13 cellular contexts compared by ENCODE assay signal in genomic region chr11:119258180-119258579, GRCh38. TPM values are rescaled to one million over a fixed set of nuclear protein-coding genes. Genes with fewer than 3 reads are reported as not detected.
DNase-seq lines count a peak whose midpoint lies in the region; ATAC-seq and TF ChIP-seq lines count a peak whose summit lies in the region.
"Had no signal": no experiment of that assay in that cellular context is flagged by ENCODE, and none has a peak within 500 bp of the region (broad histone marks: within the 10 kb centered on the region; RNA-seq: fewer than 3 reads in every experiment).

No MANE protein-coding gene starts in this region.

- H3K27ac Mint-ChIP-seq in activated CD8-positive, alpha-beta memory T cell treated with anti-CD3 and anti-CD28 coated beads, Interleukin-2, amount 10 ng/mL, durations not matched to agents 7 days and 5 days, result peak overlapping the region; percentile 81
- H3K27ac Mint-ChIP-seq in activated naive CD8-positive, alpha-beta T cell treated with anti-CD3 and anti-CD28 coated beads, Interleukin-2, amount 10 ng/mL, durations not matched to agents 7 days and 5 days, result peak overlapping the region; percentile 88
- H3K27ac Mint-ChIP-seq in stimulated activated effector memory CD8-positive, alpha-beta T cell treated with anti-CD3 and anti-CD28 coated beads, Interleukin-12 subunit alpha, Interleukin-12 subunit beta, amount 100 ng/mL, for 72 hours, result peak overlapping the region; percentile 58

- peaks cover 56% of the 10 kb centered on the region for H3K79me2 ChIP-seq in OCI-LY7 (ENCODE audit: insufficient read depth, low read depth, low read length)

- POLR2A ChIA-PET in OCI-LY7 (lab: Charles Lee), result no interaction called here
- POLR2A ChIA-PET in activated naive CD8-positive, alpha-beta T cell treated with anti-CD3 and anti-CD28 coated beads, Interleukin-2, amount 10 ng/mL, durations not matched to agents 7 days and 5 days (lab: Charles Lee), result no interaction called here

- peaks cover 40% of the 10 kb centered on the region for H3K4me1 Mint-ChIP-seq in activated CD8-positive, alpha-beta memory T cell treated with anti-CD3 and anti-CD28 coated beads, Interleukin-2, amount 10 ng/mL, durations not matched to agents 7 days and 5 days
- H3K4me1 Mint-ChIP-seq in activated naive CD8-positive, alpha-beta T cell treated with anti-CD3 and anti-CD28 coated beads, Interleukin-2, amount 10 ng/mL, durations not matched to agents 7 days and 5 days, result peaks cover 32% of the 10 kb centered on the region
- peaks cover 34% of the 10 kb centered on the region for H3K4me1 Mint-ChIP-seq in stimulated activated effector memory CD8-positive, alpha-beta T cell treated with anti-CD3 and anti-CD28 coated beads, Interleukin-12 subunit alpha, Interleukin-12 subunit beta, amount 100 ng/mL, for 72 hours

- H3K36me3 Mint-ChIP-seq in activated CD8-positive, alpha-beta memory T cell treated with anti-CD3 and anti-CD28 coated beads, Interleukin-2, amount 10 ng/mL, durations not matched to agents 7 days and 5 days, result peaks cover 15% of the 10 kb centered on the region
- H3K36me3 Mint-ChIP-seq in activated naive CD8-positive, alpha-beta T cell treated with anti-CD3 and anti-CD28 coated beads, Interleukin-2, amount 10 ng/mL, durations not matched to agents 7 days and 5 days, result peaks cover 17% of the 10 kb centered on the region
- H3K36me3 Mint-ChIP-seq in stimulated activated effector memory CD8-positive, alpha-beta T cell treated with anti-CD3 and anti-CD28 coated beads, Interleukin-12 subunit alpha, Interleukin-12 subunit beta, amount 100 ng/mL, for 72 hours, result peaks cover 9% of the 10 kb centered on the region

- no peaks in the 10 kb centered on the region for H3K9me2 ChIP-seq in OCI-LY7 (ENCODE audit: insufficient read depth, low read length)

- CTCF ChIA-PET in activated CD8-positive, alpha-beta memory T cell treated with anti-CD3 and anti-CD28 coated beads, Interleukin-2, amount 10 ng/mL, durations not matched to agents 7 days and 5 days (lab: Charles Lee), result no interaction called here
- CTCF ChIA-PET in OCI-LY7 (lab: Charles Lee; ENCODE audit: unreplicated experiment), result no interaction called here

- peaks cover 56% of the 10 kb centered on the region for H3K4me1 ChIP-seq in OCI-LY7 (ENCODE audit: insufficient read depth, low read length, poor library complexity, severe bottlenecking)
- H3K4me1 ChIP-seq: prostate gland had no signal

- DNase-seq in activated CD8-positive, alpha-beta memory T cell treated with anti-CD3 and anti-CD28 coated beads, Interleukin-2, amount 10 ng/mL, durations not matched to agents 7 days and 5 days, result peak; percentile 56
- DNase-seq in activated CD8-positive, alpha-beta memory T cell treated with anti-CD3 and anti-CD28 coated beads, Interleukin-2, amount 50 U/mL, for 48 hours, result no peak
- peak; percentile 29 for DNase-seq in OCI-LY7 (ENCODE audit: low spot score)
- no peak for DNase-seq in activated naive CD8-positive, alpha-beta T cell treated with anti-CD3 and anti-CD28 coated beads, Interleukin-2, amount 10 ng/mL, durations not matched to agents 7 days and 5 days
- no peak for DNase-seq in stimulated activated effector memory CD8-positive, alpha-beta T cell treated with anti-CD3 and anti-CD28 coated beads, Interleukin-12 subunit alpha, Interleukin-12 subunit beta, amount 100 ng/mL, for 72 hours (ENCODE audit: low spot score in 2 of 2)
- no peak for DNase-seq in DMS53 treated with DMSO at 0.1 percent for 48 hours (lab: John Stamatoyannopoulos, UW; ENCODE audit: unreplicated experiment)
- DNase-seq in UCSD-AML1 (lab: John Stamatoyannopoulos, UW; ENCODE audit: unreplicated experiment), result no peak
- DNase-seq: activated CD4-positive, CD25-positive, alpha-beta regulatory T cell; amygdala; midbrain had no signal

- H3K27me3 Mint-ChIP-seq in activated CD8-positive, alpha-beta memory T cell treated with anti-CD3 and anti-CD28 coated beads, Interleukin-2, amount 10 ng/mL, durations not matched to agents 7 days and 5 days, result no peaks in the 10 kb centered on the region
- H3K27me3 Mint-ChIP-seq in activated naive CD8-positive, alpha-beta T cell treated with anti-CD3 and anti-CD28 coated beads, Interleukin-2, amount 10 ng/mL, durations not matched to agents 7 days and 5 days, result no peaks in the 10 kb centered on the region

- BruUV-seq in OCI-LY7 (replicated peaks; lab: Mats Ljungman, UMichigan), result no TSS peak

- intact Hi-C loops in OCI-LY7 (cut with micrococcal nuclease; ENCODE audit: unreplicated experiment), result no loop called here

- H3K9me3 ChIP-seq in OCI-LY7 (ENCODE audit: low read length), result no peaks in the 10 kb centered on the region
- H3K9me3 ChIP-seq: prostate gland had no signal

- H3K9me3 Mint-ChIP-seq in activated CD8-positive, alpha-beta memory T cell treated with anti-CD3 and anti-CD28 coated beads, Interleukin-2, amount 10 ng/mL, durations not matched to agents 7 days and 5 days (ENCODE audit: low read depth), result no peaks in the 10 kb centered on the region
- H3K9me3 Mint-ChIP-seq in activated naive CD8-positive, alpha-beta T cell treated with anti-CD3 and anti-CD28 coated beads, Interleukin-2, amount 10 ng/mL, durations not matched to agents 7 days and 5 days, result no peaks in the 10 kb centered on the region
- no peaks in the 10 kb centered on the region for H3K9me3 Mint-ChIP-seq in stimulated activated effector memory CD8-positive, alpha-beta T cell treated with anti-CD3 and anti-CD28 coated beads, Interleukin-12 subunit alpha, Interleukin-12 subunit beta, amount 100 ng/mL, for 72 hours

- ATAC-seq in activated CD8-positive, alpha-beta memory T cell treated with anti-CD3 and anti-CD28 coated beads, Interleukin-2, amount 10 ng/mL, durations not matched to agents 7 days and 5 days, result peak; percentile 43
- peak; percentile 74 for ATAC-seq in activated naive CD8-positive, alpha-beta T cell treated with anti-CD3 and anti-CD28 coated beads, Interleukin-2, amount 10 ng/mL, durations not matched to agents 7 days and 5 days (ENCODE audit: low read depth)
- ATAC-seq in stimulated activated effector memory CD8-positive, alpha-beta T cell treated with anti-CD3 and anti-CD28 coated beads, Interleukin-12 subunit alpha, Interleukin-12 subunit beta, amount 100 ng/mL, for 72 hours, result no peak
- no peak for ATAC-seq in HG03159 (IDR thresholded peaks at IDR 0.05; ENCODE audit: unreplicated experiment)

- TF ChIP-seq CTCF in OCI-LY7 (conservative IDR thresholded peaks at IDR 0.05; ENCODE audit: low read length), result no peak

- H3K4me3 ChIP-seq in OCI-LY7 (ENCODE audit: low read depth, low read length, poor library complexity, severe bottlenecking), result no peak overlapping the region
- H3K4me3 ChIP-seq: coronary artery, prostate gland had no signal

- no peak overlapping the region for H2AFZ ChIP-seq in OCI-LY7 (ENCODE audit: low read length)

- H4K20me1 ChIP-seq in OCI-LY7 (ENCODE audit: insufficient read depth, low read length), result no peaks in the 10 kb centered on the region; the same call in 1 of the 2 replicates

- H3K4me3 Mint-ChIP-seq in activated CD8-positive, alpha-beta memory T cell treated with anti-CD3 and anti-CD28 coated beads, Interleukin-2, amount 10 ng/mL, durations not matched to agents 7 days and 5 days, result peak overlapping the region; percentile 9
- peak overlapping the region; percentile 73 for H3K4me3 Mint-ChIP-seq in activated naive CD8-positive, alpha-beta T cell treated with anti-CD3 and anti-CD28 coated beads, Interleukin-2, amount 10 ng/mL, durations not matched to agents 7 days and 5 days
- no peak overlapping the region for H3K4me3 Mint-ChIP-seq in stimulated activated effector memory CD8-positive, alpha-beta T cell treated with anti-CD3 and anti-CD28 coated beads, Interleukin-12 subunit alpha, Interleukin-12 subunit beta, amount 100 ng/mL, for 72 hours

- H3K36me3 ChIP-seq in OCI-LY7 (ENCODE audit: insufficient read depth, low read length), result peaks cover 9% of the 10 kb centered on the region
- H3K36me3 ChIP-seq: prostate gland had no signal

- H3K27ac ChIP-seq in OCI-LY7 (ENCODE audit: low read depth, low read length, poor library complexity, severe bottlenecking), result peak overlapping the region; percentile 64
- H3K27ac ChIP-seq: coronary artery, prostate gland had no signal

- peak overlapping the region; percentile 81; the same call in 1 of the 2 replicates for H3K4me2 ChIP-seq in OCI-LY7 (ENCODE audit: low read length)

RNA-seq across cellular contexts. Expression of gene CBL, which starts 52.0 kb away (rescaled TPM):
- 10 to 100 TPM; 40.0 to 49.2 TPM for total RNA-seq in activated CD8-positive, alpha-beta memory T cell treated with anti-CD3 and anti-CD28 coated beads, Interleukin-2, amount 10 ng/mL, durations not matched to agents 7 days and 5 days
- total RNA-seq in OCI-LY7 (2014; rRNA removed; shearing (Covaris generic)), result 19.1 and 19.2 TPM in 2 replicates
- 58.9 and 59.1 TPM in 2 replicates for total RNA-seq in OCI-LY7 (2022)
- total RNA-seq in activated naive CD8-positive, alpha-beta T cell treated with anti-CD3 and anti-CD28 coated beads, Interleukin-2, amount 10 ng/mL, durations not matched to agents 7 days and 5 days, result 10 to 100 TPM; 45.1 to 45.2 TPM

RNA-seq across cellular contexts. Expression of gene MCAM, which starts 58.8 kb away (rescaled TPM):
- total RNA-seq in activated CD8-positive, alpha-beta memory T cell treated with anti-CD3 and anti-CD28 coated beads, Interleukin-2, amount 10 ng/mL, durations not matched to agents 7 days and 5 days, result 1 to 10 TPM; 2.5 to 3.9 TPM
- 0.69 and 2.6 TPM in 2 replicates for total RNA-seq in OCI-LY7 (2014; rRNA removed; shearing (Covaris generic))
- 1.3 and 3.2 TPM in 2 replicates for total RNA-seq in OCI-LY7 (2022)
- 1 to 10 TPM; 2.4 to 2.9 TPM for total RNA-seq in activated naive CD8-positive, alpha-beta T cell treated with anti-CD3 and anti-CD28 coated beads, Interleukin-2, amount 10 ng/mL, durations not matched to agents 7 days and 5 days

Comparison
In these comparisons a context has a peak if more than half of its experiments do, and no peak if none do; other contexts are left out.
1. DNase-seq: peak in activated CD8-positive, alpha-beta memory T cell treated with anti-CD3 and anti-CD28 coated beads, Interleukin-2, amount 10 ng/mL, durations not matched to agents 7 days and 5 days (single experiment) and OCI-LY7 (single experiment); none in activated CD8-positive, alpha-beta memory T cell treated with anti-CD3 and anti-CD28 coated beads, Interleukin-2, amount 50 U/mL, for 48 hours (single experiment), activated naive CD8-positive, alpha-beta T cell treated with anti-CD3 and anti-CD28 coated beads, Interleukin-2, amount 10 ng/mL, durations not matched to agents 7 days and 5 days (single experiment), stimulated activated effector memory CD8-positive, alpha-beta T cell treated with anti-CD3 and anti-CD28 coated beads, Interleukin-12 subunit alpha, Interleukin-12 subunit beta, amount 100 ng/mL, for 72 hours (0 of 2), DMS53 treated with DMSO at 0.1 percent for 48 hours (single experiment) and UCSD-AML1 (single experiment).
2. ATAC-seq: peak in activated CD8-positive, alpha-beta memory T cell treated with anti-CD3 and anti-CD28 coated beads, Interleukin-2, amount 10 ng/mL, durations not matched to agents 7 days and 5 days (single experiment) and activated naive CD8-positive, alpha-beta T cell treated with anti-CD3 and anti-CD28 coated beads, Interleukin-2, amount 10 ng/mL, durations not matched to agents 7 days and 5 days (single experiment); none in stimulated activated effector memory CD8-positive, alpha-beta T cell treated with anti-CD3 and anti-CD28 coated beads, Interleukin-12 subunit alpha, Interleukin-12 subunit beta, amount 100 ng/mL, for 72 hours (single experiment) and HG03159 (single experiment).
3. Peak in every context shown above with its lines, with median percentiles within 50 percentile points of each other: H3K27ac Mint-ChIP-seq.